1 cellular context compared by ENCODE assay signal in genomic region chr22:31753634-31754471, GRCh38.
TF ChIP-seq lines count a peak whose summit lies in the region.

Gene DEPDC5, plus strand, starts transcription at chr22:31754019. Its CDS starts 903 bp downstream, at chr22:31754922.

TF ChIP-seq in HepG2, 621 proteins besides CTCF, POLR2A, EP300 and RAD21 (continued from another document and continues in another):
- TF ChIP-seq RERE (CRISPR knock-in tag; IDR thresholded peaks at IDR 0.05; ENCODE audit: low read depth) (no peak), ZNF335 (CRISPR knock-in tag; IDR thresholded peaks at IDR 0.05) (0 out of 2 replicates have a peak, but pooled peaks have one; percentile 33), ZNF441 (CRISPR knock-in tag; IDR thresholded peaks at IDR 0.05; ENCODE audit: borderline replicate concordance) (peak; percentile 67; the same call in 1 of the 2 replicates), SYNCRIP (IDR thresholded peaks at IDR 0.05; ENCODE audit: insufficient read depth, low read depth, low read length) (no peak), ZBTB20 (CRISPR knock-in tag; IDR thresholded peaks at IDR 0.05; ENCODE audit: borderline replicate concordance, low read depth) (no peak), ARNT (IDR thresholded peaks at IDR 0.05) (no peak), ZNF205 (CRISPR knock-in tag; IDR thresholded peaks at IDR 0.05) (no peak; the same call in 1 of the 2 replicates), SMYD3 (CRISPR knock-in tag; IDR thresholded peaks at IDR 0.05) (no peak), ZFP37 (CRISPR knock-in tag; IDR thresholded peaks at IDR 0.05; ENCODE audit: borderline replicate concordance) (no peak), CC2D1A (CRISPR knock-in tag; IDR thresholded peaks at IDR 0.05) (no peak), JUN (CRISPR knock-in tag; IDR thresholded peaks at IDR 0.05) (0 out of 2 replicates have a peak, but pooled peaks have one; percentile 6), PAX8 (CRISPR knock-in tag; IDR thresholded peaks at IDR 0.05; ENCODE audit: borderline replicate concordance) (0 out of 2 replicates have a peak, but pooled peaks have one; percentile 27), ZNF589 (CRISPR knock-in tag; conservative IDR thresholded peaks at IDR 0.05) (0 out of 2 replicates have a peak, but pooled peaks have one; percentile 31), ZKSCAN5 (CRISPR knock-in tag; IDR thresholded peaks at IDR 0.05) (no peak), SALL2 (CRISPR knock-in tag; IDR thresholded peaks at IDR 0.05) (peak; percentile 69; the same call in 1 of the 2 replicates), ZNF326 (CRISPR knock-in tag; IDR thresholded peaks at IDR 0.05; ENCODE audit: borderline replicate concordance) (no peak), RAD51 (IDR thresholded peaks at IDR 0.05; ENCODE audit: borderline replicate concordance) (no peak), FOXP1 (IDR thresholded peaks at IDR 0.05) (no peak), FOXP1 (CRISPR knock-in tag; IDR thresholded peaks at IDR 0.05) (0 out of 2 replicates have a peak, but pooled peaks have one; percentile 7), ZNF33B (CRISPR knock-in tag; IDR thresholded peaks at IDR 0.05) (0 out of 2 replicates have a peak, but pooled peaks have one; percentile 45), ZNF737 (CRISPR knock-in tag; IDR thresholded peaks at IDR 0.05; ENCODE audit: borderline replicate concordance) (no peak), MAFK (conservative IDR thresholded peaks at IDR 0.05 in 1 of 2, IDR thresholded peaks at IDR 0.05 in 1 of 2; ENCODE audit: low read length in 2 of 2) (no peak), ZBTB42 (CRISPR knock-in tag; IDR thresholded peaks at IDR 0.05) (peak; percentile 46; the same call in 1 of the 2 replicates), ZNF207 (IDR thresholded peaks at IDR 0.05; ENCODE audit: borderline replicate concordance) (no peak), PITX1 (CRISPR knock-in tag; IDR thresholded peaks at IDR 0.05) (peak; percentile 34; the same call in 1 of the 2 replicates), SALL1 (CRISPR knock-in tag; IDR thresholded peaks at IDR 0.05) (peak; percentile 75), NR3C1 (CRISPR knock-in tag; IDR thresholded peaks at IDR 0.05) (no peak), RBM22 (optimal IDR thresholded peaks at IDR 0.05; ENCODE audit: low read length) (peak; percentile 41), KDM1A (CRISPR knock-in tag; IDR thresholded peaks at IDR 0.05) (peak; percentile 96), ZFAT (CRISPR knock-in tag; conservative IDR thresholded peaks at IDR 0.05) (no peak), NCOA1 (CRISPR knock-in tag; IDR thresholded peaks at IDR 0.05) (no peak), DMAP1 (CRISPR knock-in tag; IDR thresholded peaks at IDR 0.05) (peak; percentile 81), ZNF670 (CRISPR knock-in tag; IDR thresholded peaks at IDR 0.05; ENCODE audit: borderline replicate concordance) (peak; percentile 41; the same call in 1 of the 2 replicates), NFE2L1 (CRISPR knock-in tag; IDR thresholded peaks at IDR 0.05; ENCODE audit: borderline replicate concordance) (no peak), HCFC1 (IDR thresholded peaks at IDR 0.05; ENCODE audit: low read depth, low read length) (peak; percentile 48; the same call in 1 of the 2 replicates), TRAFD1 (CRISPR knock-in tag; IDR thresholded peaks at IDR 0.05; ENCODE audit: borderline replicate concordance) (no peak), U2AF2 (IDR thresholded peaks at IDR 0.05; ENCODE audit: low read depth, low read length) (no peak), NFIC (IDR thresholded peaks at IDR 0.05; ENCODE audit: low read length) (no peak), ZSCAN22 (CRISPR knock-in tag; IDR thresholded peaks at IDR 0.05) (no peak), GRHL1 (CRISPR knock-in tag; conservative IDR thresholded peaks at IDR 0.05) (no peak), ZNF10 (CRISPR knock-in tag; IDR thresholded peaks at IDR 0.05; ENCODE audit: borderline replicate concordance, low read depth) (no peak), ZNF678 (CRISPR knock-in tag; IDR thresholded peaks at IDR 0.05) (0 out of 2 replicates have a peak, but pooled peaks have one; percentile 25), SATB2 (CRISPR knock-in tag; IDR thresholded peaks at IDR 0.05) (no peak), TCF7 (IDR thresholded peaks at IDR 0.05; ENCODE audit: low read depth) (no peak), ZNF558 (CRISPR knock-in tag; IDR thresholded peaks at IDR 0.05; ENCODE audit: borderline replicate concordance) (peak; percentile 63; the same call in 1 of the 2 replicates)
- TF ChIP-seq, protein P1, sequence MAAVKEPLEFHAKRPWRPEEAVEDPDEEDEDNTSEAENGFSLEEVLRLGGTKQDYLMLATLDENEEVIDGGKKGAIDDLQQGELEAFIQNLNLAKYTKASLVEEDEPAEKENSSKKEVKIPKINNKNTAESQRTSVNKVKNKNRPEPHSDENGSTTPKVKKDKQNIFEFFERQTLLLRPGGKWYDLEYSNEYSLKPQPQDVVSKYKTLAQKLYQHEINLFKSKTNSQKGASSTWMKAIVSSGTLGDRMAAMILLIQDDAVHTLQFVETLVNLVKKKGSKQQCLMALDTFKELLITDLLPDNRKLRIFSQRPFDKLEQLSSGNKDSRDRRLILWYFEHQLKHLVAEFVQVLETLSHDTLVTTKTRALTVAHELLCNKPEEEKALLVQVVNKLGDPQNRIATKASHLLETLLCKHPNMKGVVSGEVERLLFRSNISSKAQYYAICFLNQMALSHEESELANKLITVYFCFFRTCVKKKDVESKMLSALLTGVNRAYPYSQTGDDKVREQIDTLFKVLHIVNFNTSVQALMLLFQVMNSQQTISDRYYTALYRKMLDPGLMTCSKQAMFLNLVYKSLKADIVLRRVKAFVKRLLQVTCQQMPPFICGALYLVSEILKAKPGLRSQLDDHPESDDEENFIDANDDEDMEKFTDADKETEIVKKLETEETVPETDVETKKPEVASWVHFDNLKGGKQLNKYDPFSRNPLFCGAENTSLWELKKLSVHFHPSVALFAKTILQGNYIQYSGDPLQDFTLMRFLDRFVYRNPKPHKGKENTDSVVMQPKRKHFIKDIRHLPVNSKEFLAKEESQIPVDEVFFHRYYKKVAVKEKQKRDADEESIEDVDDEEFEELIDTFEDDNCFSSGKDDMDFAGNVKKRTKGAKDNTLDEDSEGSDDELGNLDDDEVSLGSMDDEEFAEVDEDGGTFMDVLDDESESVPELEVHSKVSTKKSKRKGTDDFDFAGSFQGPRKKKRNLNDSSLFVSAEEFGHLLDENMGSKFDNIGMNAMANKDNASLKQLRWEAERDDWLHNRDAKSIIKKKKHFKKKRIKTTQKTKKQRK (IDR thresholded peaks at IDR 0.05; ENCODE audit: low read length), result no peak
- TF ChIP-seq, protein P2, sequence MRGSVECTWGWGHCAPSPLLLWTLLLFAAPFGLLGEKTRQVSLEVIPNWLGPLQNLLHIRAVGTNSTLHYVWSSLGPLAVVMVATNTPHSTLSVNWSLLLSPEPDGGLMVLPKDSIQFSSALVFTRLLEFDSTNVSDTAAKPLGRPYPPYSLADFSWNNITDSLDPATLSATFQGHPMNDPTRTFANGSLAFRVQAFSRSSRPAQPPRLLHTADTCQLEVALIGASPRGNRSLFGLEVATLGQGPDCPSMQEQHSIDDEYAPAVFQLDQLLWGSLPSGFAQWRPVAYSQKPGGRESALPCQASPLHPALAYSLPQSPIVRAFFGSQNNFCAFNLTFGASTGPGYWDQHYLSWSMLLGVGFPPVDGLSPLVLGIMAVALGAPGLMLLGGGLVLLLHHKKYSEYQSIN (CRISPR knock-in tag; IDR thresholded peaks at IDR 0.05; ENCODE audit: borderline replicate concordance), result no peak
- TF ChIP-seq, protein P3, sequence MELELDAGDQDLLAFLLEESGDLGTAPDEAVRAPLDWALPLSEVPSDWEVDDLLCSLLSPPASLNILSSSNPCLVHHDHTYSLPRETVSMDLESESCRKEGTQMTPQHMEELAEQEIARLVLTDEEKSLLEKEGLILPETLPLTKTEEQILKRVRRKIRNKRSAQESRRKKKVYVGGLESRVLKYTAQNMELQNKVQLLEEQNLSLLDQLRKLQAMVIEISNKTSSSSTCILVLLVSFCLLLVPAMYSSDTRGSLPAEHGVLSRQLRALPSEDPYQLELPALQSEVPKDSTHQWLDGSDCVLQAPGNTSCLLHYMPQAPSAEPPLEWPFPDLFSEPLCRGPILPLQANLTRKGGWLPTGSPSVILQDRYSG (CRISPR knock-in tag; IDR thresholded peaks at IDR 0.05), result no peak
- TF ChIP-seq, protein P4, sequence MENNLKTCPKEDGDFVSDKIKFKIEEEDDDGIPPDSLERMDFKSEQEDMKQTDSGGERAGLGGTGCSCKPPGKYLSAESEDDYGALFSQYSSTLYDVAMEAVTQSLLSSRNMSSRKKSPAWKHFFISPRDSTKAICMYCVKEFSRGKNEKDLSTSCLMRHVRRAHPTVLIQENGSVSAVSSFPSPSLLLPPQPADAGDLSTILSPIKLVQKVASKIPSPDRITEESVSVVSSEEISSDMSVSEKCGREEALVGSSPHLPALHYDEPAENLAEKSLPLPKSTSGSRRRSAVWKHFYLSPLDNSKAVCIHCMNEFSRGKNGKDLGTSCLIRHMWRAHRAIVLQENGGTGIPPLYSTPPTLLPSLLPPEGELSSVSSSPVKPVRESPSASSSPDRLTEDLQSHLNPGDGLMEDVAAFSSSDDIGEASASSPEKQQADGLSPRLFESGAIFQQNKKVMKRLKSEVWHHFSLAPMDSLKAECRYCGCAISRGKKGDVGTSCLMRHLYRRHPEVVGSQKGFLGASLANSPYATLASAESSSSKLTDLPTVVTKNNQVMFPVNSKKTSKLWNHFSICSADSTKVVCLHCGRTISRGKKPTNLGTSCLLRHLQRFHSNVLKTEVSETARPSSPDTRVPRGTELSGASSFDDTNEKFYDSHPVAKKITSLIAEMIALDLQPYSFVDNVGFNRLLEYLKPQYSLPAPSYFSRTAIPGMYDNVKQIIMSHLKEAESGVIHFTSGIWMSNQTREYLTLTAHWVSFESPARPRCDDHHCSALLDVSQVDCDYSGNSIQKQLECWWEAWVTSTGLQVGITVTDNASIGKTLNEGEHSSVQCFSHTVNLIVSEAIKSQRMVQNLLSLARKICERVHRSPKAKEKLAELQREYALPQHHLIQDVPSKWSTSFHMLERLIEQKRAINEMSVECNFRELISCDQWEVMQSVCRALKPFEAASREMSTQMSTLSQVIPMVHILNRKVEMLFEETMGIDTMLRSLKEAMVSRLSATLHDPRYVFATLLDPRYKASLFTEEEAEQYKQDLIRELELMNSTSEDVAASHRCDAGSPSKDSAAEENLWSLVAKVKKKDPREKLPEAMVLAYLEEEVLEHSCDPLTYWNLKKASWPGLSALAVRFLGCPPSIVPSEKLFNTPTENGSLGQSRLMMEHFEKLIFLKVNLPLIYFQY (CRISPR knock-in tag; IDR thresholded peaks at IDR 0.05; ENCODE audit: borderline replicate concordance), result no peak
